In the genomic region with DNA sequence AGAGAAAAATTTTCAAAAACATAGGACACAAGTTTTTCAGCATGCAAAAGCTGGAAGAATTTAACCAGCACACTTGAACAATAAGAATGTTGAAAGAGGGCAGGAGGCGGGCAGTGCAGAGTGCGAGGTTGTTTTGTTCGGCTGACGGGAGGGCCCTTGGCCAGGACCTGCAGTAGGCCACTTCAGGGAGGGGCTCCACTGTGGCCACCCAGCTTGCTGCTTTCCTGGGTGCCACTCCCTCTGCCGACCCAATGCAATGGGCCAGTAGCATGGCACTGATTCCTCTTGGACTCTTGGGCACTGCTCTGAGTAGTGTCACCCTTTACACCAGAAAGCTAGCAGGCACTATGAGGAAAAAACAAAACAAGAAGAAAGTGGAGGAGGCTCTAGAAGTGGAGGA, we compare ENCODE assay signal across 7 cellular contexts.
"Had no signal": no experiment of that assay in that cellular context is flagged by ENCODE, and none has a peak within 500 bp of the region (broad histone marks: within the 10 kb centered on the region; RNA-seq: fewer than 3 reads in every experiment).

No MANE protein-coding gene starts in this region.

- DNase-seq: H7, HFFc6 had no signal

- H2AFZ ChIP-seq: GM23338 had no signal

- H3K4me1 ChIP-seq: HAP-1 had no signal

- H3K4me3 Mint-ChIP-seq: GM23338, HFFc6 had no signal

- H3K27ac Mint-ChIP-seq: GM23338, HFFc6 had no signal

- H3K4me1 Mint-ChIP-seq: GM23338, IgD-negative memory B cell had no signal

- ATAC-seq: GM23338, HCT116, HepG2 had no signal

- H3K4me2 ChIP-seq: GM23338 had no signal

- H3K36me3 ChIP-seq: HAP-1 had no signal

- H3K4me3 ChIP-seq: GM23338, HAP-1 had no signal
